8 cellular contexts compared by ENCODE assay signal in genomic region chr19:33798701-33799111, GRCh38. TPM values are rescaled to one million over a fixed set of nuclear protein-coding genes. Genes with fewer than 3 reads are reported as not detected.
DNase-seq lines count a peak whose midpoint lies in the region; ATAC-seq, FAIRE-seq and TF ChIP-seq lines count a peak whose summit lies in the region.

No MANE protein-coding gene starts in this region.

- ATAC-seq in HG03097 (IDR thresholded peaks at IDR 0.05; ENCODE audit: low FRiP score, unreplicated experiment), result no peak

- H3K36me3 ChIP-seq in bronchial epithelial cell (ENCODE audit: control insufficient read depth, insufficient read depth, low read length) (peaks cover 20% of the 10 kb centered on the region), kidney (ENCODE audit: control insufficient read depth in 1 of 2, insufficient read depth in 2 of 2, low read length in 2 of 2) (no peaks in the 10 kb centered on the region), stomach smooth muscle (ENCODE audit: control insufficient read depth in 2 of 2, insufficient read depth in 2 of 2, low read length in 2 of 2) (peaks cover 15 to 20% of the 10 kb centered on the region in 2 donors)

- H3K27me3 ChIP-seq in bronchial epithelial cell (ENCODE audit: control insufficient read depth, insufficient read depth, low read length) (no peaks in the 10 kb centered on the region), stomach smooth muscle (ENCODE audit: control insufficient read depth in 1 of 2, insufficient read depth in 2 of 2, low read length in 2 of 2) (peaks cover 0 to 2% of the 10 kb centered on the region in 2 donors)

- H3K9me3 ChIP-seq in kidney (ENCODE audit: control insufficient read depth in 1 of 2, low read length in 2 of 2) (no peaks in the 10 kb centered on the region), stomach smooth muscle (ENCODE audit: control insufficient read depth in 2 of 2, low read length in 2 of 2) (no peaks in the 10 kb centered on the region)

- intact Hi-C loops in kidney (cut with DNase I), result no loop called here

- DNase-seq in HFF-Myc (ENCODE audit: extremely low read depth, low read depth), result no peak
- DNase-seq in bronchial epithelial cell (ENCODE audit: low read depth), result no peak
- DNase-seq in kidney, result no peak
- no peak for DNase-seq in NOMO-1 treated with dmso at 0.1 percent for 144 hours (lab: John Stamatoyannopoulos, UW; ENCODE audit: unreplicated experiment)
- no peak for DNase-seq in NCI-H526 (lab: John Stamatoyannopoulos, UW)
- DNase-seq in NCI-H1105 (lab: John Stamatoyannopoulos, UW), result no peak

- peaks cover 6 to 11% of the 10 kb centered on the region in 2 donors for H3K4me1 ChIP-seq in kidney (ENCODE audit: control insufficient read depth in 1 of 2, insufficient read depth in 1 of 2, low read depth in 1 of 2, low read length in 2 of 2)
- peaks cover 30% of the 10 kb centered on the region for H3K4me1 ChIP-seq in stomach smooth muscle (ENCODE audit: control insufficient read depth, insufficient read depth, low read length)

- H3K4me3 ChIP-seq in HFF-Myc (replicated peaks; ENCODE audit: low read depth, low read length) (peak overlapping the region; percentile 71), bronchial epithelial cell (ENCODE audit: low read depth, low read length) (peak overlapping the region; percentile 76), kidney (ENCODE audit: low read length in 2 of 2) (peak overlapping the region; percentile 2 to 48), stomach smooth muscle (ENCODE audit: low read length in 2 of 2) (peak overlapping the region; percentile 54 to 82)

- no peak for FAIRE-seq in bronchial epithelial cell (lab: Jason Lieb, UNC)
- no peak for FAIRE-seq in kidney (lab: Jason Lieb, UNC)

- TF ChIP-seq CTCF in HFF-Myc (IDR thresholded peaks at IDR 0.05; ENCODE audit: low read depth, low read length, missing control alignments), result no peak
- no peak for TF ChIP-seq CTCF in bronchial epithelial cell (IDR thresholded peaks at IDR 0.05; ENCODE audit: insufficient read depth, low read length, severe bottlenecking)
- no peak for TF ChIP-seq CTCF in kidney (IDR thresholded peaks at IDR 0.05; ENCODE audit: borderline replicate concordance, extremely low read depth, insufficient read depth)

- no peak overlapping the region for H3K9ac ChIP-seq in kidney (ENCODE audit: low read length in 2 of 2)
- H3K9ac ChIP-seq in stomach smooth muscle (ENCODE audit: low read length in 2 of 2), result peak overlapping the region; percentile 56 to 74

- H3K27ac ChIP-seq in kidney (ENCODE audit: low read depth in 2 of 2, low read length in 2 of 2) (peak overlapping the region; percentile 6 to 9), stomach smooth muscle (ENCODE audit: low read length) (peak overlapping the region; percentile 87)

RNA-seq across cellular contexts. Expression of gene KCTD15, which starts 2.0 kb away (rescaled TPM):
- total RNA-seq in bronchial epithelial cell, result 79.5 and 88.1 TPM in 2 replicates
- 22.0 TPM for total RNA-seq in kidney
- 10.5 TPM for polyA plus RNA-seq in kidney (ENCODE audit: insufficient read depth, low read depth, low replicate concordance)

Comparison
In these comparisons a context has a peak if more than half of its experiments do, and no peak if none do; other contexts are left out.
1. H3K4me3 ChIP-seq: peak in every context shown above with its lines; median percentile 76 in bronchial epithelial cell; 71 in HFF-Myc; 68 in stomach smooth muscle; 25 in kidney.
2. H3K9ac ChIP-seq: peak in stomach smooth muscle (2 of 2); none in kidney (0 of 2).